In genomic region chr1:159829822-159830455, GRCh38 we compare ENCODE assay signal across 1 cellular context.
TF ChIP-seq lines count a peak whose summit lies in the region.

No MANE protein-coding gene starts in this region.

TF ChIP-seq in H1, 55 proteins besides CTCF, POLR2A, EP300 and RAD21:
- TF ChIP-seq CTBP2 (IDR thresholded peaks at IDR 0.05; ENCODE audit: borderline replicate concordance, insufficient read depth, insufficient read length, low read length) (no peak), CHD1 (IDR thresholded peaks at IDR 0.05; ENCODE audit: low read depth, low read length) (no peak), CBX5 (IDR thresholded peaks at IDR 0.05; ENCODE audit: low read depth, low read length) (no peak), YY1 (IDR thresholded peaks at IDR 0.05; ENCODE audit: low read depth, low read length) (no peak), KDM1A (IDR thresholded peaks at IDR 0.05; ENCODE audit: borderline replicate concordance, low read length) (no peak), TBP (IDR thresholded peaks at IDR 0.05; ENCODE audit: low read depth, low read length) (no peak), BACH1 (IDR thresholded peaks at IDR 0.05; ENCODE audit: low read length) (no peak), TAF7 (optimal IDR thresholded peaks at IDR 0.05; ENCODE audit: borderline replicate concordance, low read depth, low read length) (no peak), KDM4A (IDR thresholded peaks at IDR 0.05; ENCODE audit: low read depth, low read length, severe bottlenecking) (no peak), BRCA1 (IDR thresholded peaks at IDR 0.05; ENCODE audit: low read depth, low read length) (no peak), NANOG (IDR thresholded peaks at IDR 0.05; ENCODE audit: insufficient read depth, low read depth, low read length, poor library complexity, severe bottlenecking) (no peak), SUZ12 (IDR thresholded peaks at IDR 0.05; ENCODE audit: low read length) (no peak), EZH2 (IDR thresholded peaks at IDR 0.05; ENCODE audit: low read depth, low read length, severe bottlenecking) (no peak), USF2 (IDR thresholded peaks at IDR 0.05; ENCODE audit: low read length) (no peak), BCL11A (IDR thresholded peaks at IDR 0.05; ENCODE audit: low read depth in 2 of 2, low read length in 2 of 2) (no peak), GABPA (IDR thresholded peaks at IDR 0.05; ENCODE audit: borderline replicate concordance, insufficient read depth, low read length) (no peak), SP2 (IDR thresholded peaks at IDR 0.05; ENCODE audit: low read length) (no peak), GTF2F1 (IDR thresholded peaks at IDR 0.05; ENCODE audit: borderline replicate concordance, low read depth, low read length) (no peak)
TF ChIP-seq in H1: peak in this region for 0.
